Comparison of ENCODE assay signal across 8 cellular contexts in the genomic region with DNA sequence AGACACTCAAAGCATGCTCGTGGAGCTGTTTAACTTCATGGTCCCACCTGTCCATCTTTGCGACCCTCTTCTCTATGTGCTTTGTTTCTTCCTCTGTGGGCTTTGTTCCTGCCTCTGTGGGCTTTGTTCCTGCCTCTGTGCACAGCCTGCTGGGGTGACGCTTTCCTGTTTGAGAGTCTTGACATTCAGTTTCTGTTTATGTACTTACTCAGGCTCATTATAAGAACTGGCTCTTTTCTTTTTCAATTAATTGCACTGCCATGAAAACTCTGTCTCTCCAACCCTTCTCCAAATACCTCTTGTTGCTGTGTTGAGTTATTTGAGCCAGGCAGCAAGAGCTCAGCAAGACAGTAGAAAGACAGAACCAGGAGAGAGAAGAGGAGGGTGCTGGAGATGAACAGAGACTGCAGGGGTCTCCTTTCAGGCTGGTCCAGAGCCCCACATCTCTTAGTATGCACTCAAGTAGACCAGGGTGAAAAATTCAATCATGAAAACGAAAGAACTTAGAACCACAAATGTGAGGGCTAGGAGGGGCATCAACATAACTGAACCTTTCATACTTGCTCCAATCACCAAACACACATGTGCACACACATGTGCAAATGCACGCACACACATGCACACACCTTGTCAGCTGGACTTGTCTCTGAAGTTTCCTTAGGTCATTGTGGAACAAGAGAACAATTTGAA.
DNase-seq lines count a peak whose midpoint lies in the region; ATAC-seq and TF ChIP-seq lines count a peak whose summit lies in the region.

No MANE protein-coding gene starts in this region.

- POLR2A ChIA-PET in RWPE1 (lab: Yijun Ruan, JAX; ENCODE audit: low non-redundant PET): interaction anchor here (0.7 kb wide), 1 partner anchor 11 kb away, joined by 3 read pairs; no protein-coding TSS in a partner anchor

- DNase-seq in CD1c-positive myeloid dendritic cell (ENCODE audit: extremely low spot score) (peak; percentile 43), immature natural killer cell (peak; percentile 14 to 37 (median 28)), amniotic stem cell (lab: John Stamatoyannopoulos, UW) (no peak), RWPE1 (ENCODE audit: low spot score) (no peak)
- DNase-seq in activated CD8-positive, alpha-beta memory T cell treated with anti-CD3 and anti-CD28 coated beads, Interleukin-2, amount 50 U/mL, for 4 hours: peak; percentile 49
- peak; percentile 23 to 42 (median 26) for DNase-seq in stimulated activated CD4-positive, alpha-beta T cell treated with anti-CD3 and anti-CD28 coated beads, TNF-alpha, amount 100 ng/mL, for 4 hours (ENCODE audit: low read depth in 3 of 3)

- peaks cover 0 to 2% (median 0%) of the 10 kb centered on the region in 3 donors for H3K27me3 Mint-ChIP-seq in immature natural killer cell (ENCODE audit: low read depth in 3 of 3)

- peaks cover 14 to 18% of the 10 kb centered on the region in 2 donors for H3K4me1 Mint-ChIP-seq in immature natural killer cell

- ATAC-seq in GM19468 (IDR thresholded peaks at IDR 0.05; ENCODE audit: extremely low read depth, unreplicated experiment) (peak; percentile 34), HG03558 (IDR thresholded peaks at IDR 0.05; ENCODE audit: extremely low read depth, unreplicated experiment) (peak; percentile 69)

- no peaks in the 10 kb centered on the region for H3K36me3 Mint-ChIP-seq in immature natural killer cell

- peak overlapping the region; percentile 39 to 49 (median 43) for H3K4me3 Mint-ChIP-seq in immature natural killer cell

- no peaks in the 10 kb centered on the region for H3K9me3 Mint-ChIP-seq in immature natural killer cell

- CTCF ChIA-PET in RWPE1 (lab: Yijun Ruan, JAX): interaction anchor here (0.6 to 2.4 kb wide), 16 partner anchors 8 to 486 kb away, joined by 3 to 17 read pairs (median 5); no protein-coding TSS in a partner anchor

- no peak for TF ChIP-seq CTCF in RWPE1 (conservative IDR thresholded peaks at IDR 0.05; ENCODE audit: low read depth)

- peak overlapping the region; percentile 42 to 87 (median 60) for H3K27ac Mint-ChIP-seq in immature natural killer cell

- no peak overlapping the region for H3K27ac ChIP-seq in RWPE1

Comparison
In these comparisons a context has a peak if more than half of its experiments do, and no peak if none do; other contexts are left out.
1. DNase-seq: peak in CD1c-positive myeloid dendritic cell (single experiment), activated CD8-positive, alpha-beta memory T cell treated with anti-CD3 and anti-CD28 coated beads, Interleukin-2, amount 50 U/mL, for 4 hours (single experiment), immature natural killer cell (3 of 3) and stimulated activated CD4-positive, alpha-beta T cell treated with anti-CD3 and anti-CD28 coated beads, TNF-alpha, amount 100 ng/mL, for 4 hours (3 of 3); none in amniotic stem cell (single experiment) and RWPE1 (single experiment).